Comparison of ENCODE assay signal across 16 cellular contexts in the genomic region with DNA sequence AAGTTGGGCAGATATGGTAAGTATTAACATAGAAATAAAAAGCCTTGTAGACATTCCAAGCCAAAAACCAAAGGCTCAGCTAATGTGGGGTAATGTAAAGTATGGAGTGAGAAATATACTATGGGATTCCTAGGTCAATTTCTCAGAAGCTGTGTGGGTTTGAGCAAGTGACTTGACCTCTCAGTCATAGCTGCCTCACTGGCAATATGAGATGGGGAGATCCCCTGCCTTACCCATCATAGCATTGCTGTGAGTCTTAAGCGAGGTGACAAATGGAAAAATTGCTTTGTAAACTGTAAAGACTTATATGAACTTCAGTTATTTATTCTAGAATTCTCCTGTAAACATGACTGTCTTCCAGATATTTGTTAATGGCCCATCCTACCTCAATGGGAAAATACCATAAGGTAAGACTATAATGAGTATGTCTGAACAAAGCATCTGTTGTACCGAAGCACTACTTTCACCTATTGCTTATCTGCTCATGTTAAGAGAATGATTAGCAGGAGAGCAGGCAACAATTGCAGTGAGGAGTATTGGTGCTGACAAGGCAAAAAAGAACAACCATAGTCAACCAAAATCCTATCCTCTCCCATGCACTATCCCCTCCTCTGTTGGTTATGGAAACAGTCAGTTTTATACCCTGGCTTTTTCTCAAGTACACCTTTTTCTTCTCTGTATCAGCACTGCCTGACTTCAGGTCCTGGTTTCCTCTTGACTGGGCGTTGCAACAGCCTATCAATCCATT. TPM values are rescaled to one million over a fixed set of nuclear protein-coding genes. Genes with fewer than 3 reads are reported as not detected.
DNase-seq lines count a peak whose midpoint lies in the region; ATAC-seq, FAIRE-seq and TF ChIP-seq lines count a peak whose summit lies in the region.
"Had no signal": no experiment of that assay in that cellular context is flagged by ENCODE, and none has a peak within 500 bp of the region (broad histone marks: within the 10 kb centered on the region; RNA-seq: fewer than 3 reads in every experiment).

No MANE protein-coding gene starts in this region.

- H3K4me3 Mint-ChIP-seq in endothelial cell (ENCODE audit: unreplicated experiment), result no peak overlapping the region
- H3K4me3 Mint-ChIP-seq: CD4-positive, alpha-beta memory T cell had no signal

- POLR2A ChIA-PET in IMR-90 (lab: Charles Lee; ENCODE audit: unreplicated experiment), result no interaction called here

- no peaks in the 10 kb centered on the region for H3K79me1 ChIP-seq in IMR-90 (ENCODE audit: low read depth in 1 of 2, low read length in 2 of 2)

- H4K8ac ChIP-seq in IMR-90 (ENCODE audit: low read depth in 2 of 2, low read length in 2 of 2), result no peak overlapping the region

- no peak overlapping the region for H2BK15ac ChIP-seq in IMR-90 (ENCODE audit: low read depth, low read length)

- H3K9ac ChIP-seq in IMR-90 (ENCODE audit: low read depth, low read length), result no peak overlapping the region
- H3K9ac ChIP-seq: BLaER1 had no signal

- H3K27me3 ChIP-seq in IMR-90 (ENCODE audit: control insufficient read depth, insufficient read depth, low read length) (no peaks in the 10 kb centered on the region; the same call in 1 of the 2 replicates), bronchial epithelial cell (ENCODE audit: control insufficient read depth, insufficient read depth, low read length) (no peaks in the 10 kb centered on the region)
- H3K27me3 ChIP-seq: BLaER1 had no signal

- H3K14ac ChIP-seq in IMR-90 (replicated peaks; ENCODE audit: low read depth, low read length), result no peak overlapping the region

- H2AK9ac ChIP-seq in IMR-90 (replicated peaks; ENCODE audit: low read depth, low read length, poor library complexity), result no peak overlapping the region

- no peak overlapping the region for H2BK120ac ChIP-seq in IMR-90 (ENCODE audit: low read depth, low read length)

- no peaks in the 10 kb centered on the region for H4K20me1 ChIP-seq in IMR-90 (ENCODE audit: insufficient read depth, low read length)
- H4K20me1 ChIP-seq: BLaER1 had no signal

- H3K36me3 Mint-ChIP-seq in endothelial cell (ENCODE audit: low read depth, unreplicated experiment), result no peaks in the 10 kb centered on the region
- H3K36me3 Mint-ChIP-seq: CD14-positive monocyte; CD4-positive, alpha-beta memory T cell had no signal

- H3K56ac ChIP-seq in IMR-90 (ENCODE audit: extremely low read depth, insufficient read depth, low read length), result no peak overlapping the region

- peaks cover 2% of the 10 kb centered on the region; the same call in 1 of the 2 replicates for H3K4me1 ChIP-seq in IMR-90 (ENCODE audit: control insufficient read depth, insufficient read depth, low read length)
- H3K4me1 ChIP-seq: BLaER1, HAP-1 had no signal

- ATAC-seq in IMR-90 (ENCODE audit: low read depth), result no peak
- peak; percentile 66 for ATAC-seq in stimulated activated naive CD8-positive, alpha-beta T cell treated with anti-CD3 and anti-CD28 coated beads, Interleukin-15, Interleukin-2, amounts not matched to agents 100 U/mL and 50 U/mL, for 24 hours

- in situ Hi-C loops in IMR-90 (cut with MboI; ENCODE audit: low sequenced_read_pairs), result no loop called here

- dilution Hi-C loops in IMR-90 (cut with HindIII; ENCODE audit: low sequenced_read_pairs, unreplicated experiment), result no loop called here

- no peak overlapping the region for H2AFZ ChIP-seq in IMR-90 (replicated peaks; ENCODE audit: low read length, poor library complexity)

- H3K27ac Mint-ChIP-seq in endothelial cell (ENCODE audit: unreplicated experiment), result no peak overlapping the region
- H3K27ac Mint-ChIP-seq: CD14-positive monocyte; CD4-positive, alpha-beta memory T cell had no signal

- H3K9me3 Mint-ChIP-seq in endothelial cell (ENCODE audit: unreplicated experiment), result no peaks in the 10 kb centered on the region
- H3K9me3 Mint-ChIP-seq: CD4-positive, alpha-beta memory T cell had no signal

- CTCF ChIA-PET in IMR-90 (lab: Yijun Ruan, JAX), result interaction anchor here (0.7 kb wide), 1 partner anchor 9 kb away, joined by 3 read pairs; no protein-coding TSS in a partner anchor

- no peak for FAIRE-seq in bronchial epithelial cell (lab: Jason Lieb, UNC)
- no peak for FAIRE-seq in RCC 7860 (lab: Jason Lieb, UNC)
- FAIRE-seq: A204.1 had no signal

- TF ChIP-seq CTCF in IMR-90 (conservative IDR thresholded peaks at IDR 0.05; ENCODE audit: low read depth, low read length) (no peak), bronchial epithelial cell (IDR thresholded peaks at IDR 0.05; ENCODE audit: insufficient read depth, low read length, severe bottlenecking) (no peak), endothelial cell (IDR thresholded peaks at IDR 0.05; ENCODE audit: unreplicated experiment) (no peak)

- H3K36me3 ChIP-seq in IMR-90 (ENCODE audit: control insufficient read depth, insufficient read depth, low read length) (no peaks in the 10 kb centered on the region), bronchial epithelial cell (ENCODE audit: control insufficient read depth, insufficient read depth, low read length) (no peaks in the 10 kb centered on the region)
- H3K36me3 ChIP-seq: BLaER1, HAP-1 had no signal

- H3K9me3 ChIP-seq in IMR-90 (ENCODE audit: control insufficient read depth, insufficient read depth, low read length), result no peaks in the 10 kb centered on the region
- H3K9me3 ChIP-seq: BLaER1, HAP-1 had no signal

- TF ChIP-seq RAD21 in IMR-90 (IDR thresholded peaks at IDR 0.05; ENCODE audit: low read length), result no peak

- DNase-seq in IMR-90 (peak; percentile 37), RKO (ENCODE audit: low spot score) (peak; percentile 10), bronchial epithelial cell (ENCODE audit: low read depth) (peak; percentile 22), RCC 7860 (ENCODE audit: low spot score) (no peak), endothelial cell (ENCODE audit: low spot score) (no peak)
- DNase-seq in stimulated activated naive CD8-positive, alpha-beta T cell treated with anti-CD3 and anti-CD28 coated beads, Interleukin-15, Interleukin-2, amounts not matched to agents 100 U/mL and 50 U/mL, for 24 hours, result no peak
- no peak for DNase-seq in activated CD4-positive, alpha-beta T cell treated with anti-CD3 and anti-CD28 coated beads for 4 hours
- DNase-seq: CD4-positive, alpha-beta memory T cell; DMS79 treated with DMSO at 0.1 percent for 48 hours; GF-D8; KBM-7 had no signal

- no peak overlapping the region for H2AK5ac ChIP-seq in IMR-90 (ENCODE audit: low read depth, low read length)

- no peak overlapping the region for H3K23ac ChIP-seq in IMR-90 (ENCODE audit: low read depth, low read length)

- no peak overlapping the region for H4K91ac ChIP-seq in IMR-90 (ENCODE audit: insufficient read depth, low read depth, low read length)

- no peak overlapping the region for H3K18ac ChIP-seq in IMR-90 (ENCODE audit: low read depth, low read length)

- no peaks in the 10 kb centered on the region for H3K9me1 ChIP-seq in IMR-90 (ENCODE audit: insufficient read depth, low read length)

- no peak overlapping the region for H3K4me2 ChIP-seq in IMR-90 (ENCODE audit: low read depth, low read length)
- H3K4me2 ChIP-seq: BLaER1 had no signal

- intact Hi-C loops in IMR-90 (cut with micrococcal nuclease), result no loop called here

- WGBS in IMR-90 (ENCODE audit: extremely low coverage in 2 of 2, insufficient read length in 1 of 2), 2 experiments, result no CpG with 5 or more reads among the region's 3 CpGs

- no peak overlapping the region for H4K5ac ChIP-seq in IMR-90 (ENCODE audit: low read depth, low read length)

- H3K4me1 Mint-ChIP-seq in endothelial cell (ENCODE audit: unreplicated experiment), result no peaks in the 10 kb centered on the region
- H3K4me1 Mint-ChIP-seq: CD4-positive, alpha-beta memory T cell had no signal

- H3K4me3 ChIP-seq in IMR-90 (ENCODE audit: insufficient read depth, low read depth, low read length) (no peak overlapping the region), bronchial epithelial cell (ENCODE audit: low read depth, low read length) (no peak overlapping the region)
- H3K4me3 ChIP-seq: BLaER1, HAP-1 had no signal

- no peak overlapping the region for H3K4ac ChIP-seq in IMR-90 (ENCODE audit: low read depth, low read length)

- H2BK5ac ChIP-seq in IMR-90 (ENCODE audit: low read depth, low read length, poor library complexity, severe bottlenecking), result no peak overlapping the region

- H3K27ac ChIP-seq in IMR-90 (ENCODE audit: insufficient read depth, low read length), result no peak overlapping the region
- H3K27ac ChIP-seq: BLaER1 had no signal

- no TSS peak for BruUV-seq in IMR-90 (replicated peaks; lab: Mats Ljungman, UMichigan)

- no peak for TF ChIP-seq POLR2A in IMR-90 (IDR thresholded peaks at IDR 0.05; ENCODE audit: low read depth, low read length)

- H3K27me3 Mint-ChIP-seq in endothelial cell (ENCODE audit: unreplicated experiment), result peaks cover 2% of the 10 kb centered on the region

- H2BK20ac ChIP-seq in IMR-90 (ENCODE audit: low read depth, low read length), result 0 out of 2 replicates have a peak overlapping the region, but pooled peaks have one; percentile 1

TF ChIP-seq in IMR-90, 13 proteins besides CTCF, POLR2A, EP300 and RAD21:
- no peak for TF ChIP-seq SMC3 (IDR thresholded peaks at IDR 0.05; ENCODE audit: low read depth, low read length)
- no peak for TF ChIP-seq CHD1 (IDR thresholded peaks at IDR 0.05; ENCODE audit: low read depth, low read length)
- TF ChIP-seq MAFK (IDR thresholded peaks at IDR 0.05; ENCODE audit: low read depth, low read length), result peak; percentile 86
- no peak for TF ChIP-seq RFX5 (IDR thresholded peaks at IDR 0.05; ENCODE audit: low read depth, low read length)
- TF ChIP-seq BHLHE40 (IDR thresholded peaks at IDR 0.05; ENCODE audit: low read depth, low read length), result no peak

RNA-seq across cellular contexts. Expression of a gene that starts 44.1 kb away (rescaled TPM):
- total RNA-seq in IMR-90 (2012; rRNA removed) (2.5 and 2.7 TPM in 2 replicates), bronchial epithelial cell (0.26 TPM in 1 of 2 replicates, not detected in the other), endothelial cell (ENCODE audit: unreplicated experiment) (3.0 TPM)
- polyA plus RNA-seq in IMR-90 (2012; rRNA removed), result 1.1 and 1.2 TPM in 2 replicates
- 0.51 and 0.80 TPM in 2 replicates for polyA plus RNA-seq in IMR-90 (2012; cell fraction: cytosol; rRNA removed)
- polyA plus RNA-seq in IMR-90 (2012; cell fraction: nucleus; rRNA removed; ENCODE audit: low replicate concordance), result 2.0 and 2.3 TPM in 2 replicates
- total RNA-seq: CD4-positive, alpha-beta memory T cell; HT-29 had no signal
- polyA plus RNA-seq: CD14-positive monocyte; CD4-positive, alpha-beta memory T cell had no signal

Comparison
In these comparisons a context has a peak if more than half of its experiments do, and no peak if none do; other contexts are left out.
1. DNase-seq: peak in IMR-90 (single experiment), RKO (single experiment) and bronchial epithelial cell (single experiment); none in stimulated activated naive CD8-positive, alpha-beta T cell treated with anti-CD3 and anti-CD28 coated beads, Interleukin-15, Interleukin-2, amounts not matched to agents 100 U/mL and 50 U/mL, for 24 hours (single experiment), activated CD4-positive, alpha-beta T cell treated with anti-CD3 and anti-CD28 coated beads for 4 hours (0 of 2), RCC 7860 (single experiment) and endothelial cell (single experiment).